10 cellular contexts compared by ENCODE assay signal in the genomic region with DNA sequence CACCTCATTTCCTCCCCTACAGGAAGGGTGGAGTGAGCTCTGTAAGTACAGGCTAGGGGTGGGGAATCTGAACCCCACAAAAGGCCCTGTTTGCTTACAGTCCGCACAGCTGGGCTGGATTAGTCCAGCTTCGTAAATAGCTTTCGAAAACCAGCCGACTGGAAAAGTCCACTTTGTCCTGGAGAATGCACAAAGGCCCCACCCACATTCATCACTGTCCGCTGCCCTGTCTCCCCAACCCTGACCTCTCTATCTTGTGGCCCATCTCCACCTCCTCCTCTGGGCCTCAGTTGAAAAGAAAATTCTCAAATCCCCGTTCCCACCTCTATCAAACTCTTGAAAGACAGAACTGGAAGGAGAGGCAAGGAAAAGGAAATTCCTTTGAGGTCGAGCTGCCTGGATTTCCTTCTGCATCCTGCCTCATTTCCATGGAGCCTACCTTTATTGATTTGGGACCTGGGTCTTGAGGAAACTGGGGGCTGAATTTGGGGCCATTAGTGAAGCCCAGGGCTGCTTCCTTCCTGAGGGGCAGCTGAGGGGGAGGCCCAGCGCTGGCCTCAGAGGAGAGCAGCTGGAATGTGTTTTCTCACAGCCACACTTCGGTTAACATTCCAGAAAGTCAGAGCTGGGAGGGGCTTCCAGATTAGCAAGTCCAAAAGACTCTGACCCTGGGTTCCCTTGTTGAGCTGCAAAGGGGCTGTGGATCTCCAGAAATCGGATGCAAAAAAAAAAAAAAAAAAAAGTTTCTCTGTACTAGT.
A peak's percentile ranks its signal among the peaks of the same experiment; 100 is the strongest.
DNase-seq lines count a peak whose midpoint lies in the region; ATAC-seq, FAIRE-seq and TF ChIP-seq lines count a peak whose summit lies in the region.
"Had no signal": no experiment of that assay in that cellular context is flagged by ENCODE, and none has a peak within 500 bp of the region (broad histone marks: within the 10 kb centered on the region; RNA-seq: fewer than 3 reads in every experiment).

No MANE protein-coding gene starts in this region.

- H3K9me3 ChIP-seq in Caco-2 (peaks cover 4% of the 10 kb centered on the region), K562 (replicated peaks; ENCODE audit: control insufficient read depth, insufficient read depth, low read depth, low read length) (no peaks in the 10 kb centered on the region), psoas muscle (no peaks in the 10 kb centered on the region)

- CTCF ChIA-PET in Caco-2 (lab: Charles Lee) = interaction anchor here (0.6 to 1.4 kb wide), 7 partner anchors 37 to 1296 kb away, joined by 3 to 6 read pairs (median 4); a partner anchor contains a TSS
- CTCF ChIA-PET in K562 (lab: Yijun Ruan, JAX; ENCODE audit: low intra/inter-chr PET ratio) = no interaction called here

- no peak for TF ChIP-seq POLR2A in K562 (conservative IDR thresholded peaks at IDR 0.05)

- no peak for ATAC-seq in K562
- peak in 3 of 4 donors; percentile 33 to 62 (median 46) for ATAC-seq in psoas muscle
- ATAC-seq in GM19467 (IDR thresholded peaks at IDR 0.05; ENCODE audit: unreplicated experiment) = no peak
- ATAC-seq in HG03378 (IDR thresholded peaks at IDR 0.05; ENCODE audit: unreplicated experiment) = no peak
- no peak for ATAC-seq in HG02798 (IDR thresholded peaks at IDR 0.05; ENCODE audit: poor library complexity, unreplicated experiment)
- ATAC-seq in HG02970 (IDR thresholded peaks at IDR 0.05; ENCODE audit: low FRiP score, unreplicated experiment) = no peak
- ATAC-seq: Panc1 had no signal

- peaks cover 15% of the 10 kb centered on the region for H3K4me1 Mint-ChIP-seq in Caco-2 (ENCODE audit: low read depth, unreplicated experiment)

- FAIRE-seq in K562 (lab: Jason Lieb, UNC) = no peak

- peak overlapping the region in 1 of 2 experiments; percentile 9; a peak in 1 of 4 replicates for H3K9ac ChIP-seq in K562 (ENCODE audit: insufficient read depth in 1 of 2, low read depth in 2 of 2, low read length in 2 of 2)

- POLR2A ChIA-PET in Caco-2 (lab: Charles Lee) (interaction anchor here (0.5 to 0.9 kb wide), 4 partner anchors 90 to 300 kb away, joined by 3 to 8 read pairs (median 3); no protein-coding TSS in a partner anchor), K562 (lab: Yijun Ruan, JAX) (interaction anchor here (0.6 to 0.7 kb wide), 3 partner anchors 19 to 235 kb away, joined by 3 to 4 read pairs (median 3); no protein-coding TSS in a partner anchor)

- peak overlapping the region; percentile 70 for H3K4me3 Mint-ChIP-seq in Caco-2 (ENCODE audit: unreplicated experiment)
- H3K4me3 Mint-ChIP-seq: CD4-positive, alpha-beta T cell had no signal

- H3K27ac ChIP-seq in K562 (ENCODE audit: extremely low read depth, low read depth, low read length) (peak overlapping the region; percentile 30; the same call in 1 of the 3 replicates), psoas muscle (peak overlapping the region; percentile 69)

- H4K20me1 ChIP-seq in K562 (replicated peaks; ENCODE audit: control insufficient read depth, insufficient read depth, low read length) = no peaks in the 10 kb centered on the region

- H3K36me3 ChIP-seq in Caco-2 (ENCODE audit: control insufficient read depth, insufficient read depth, low read length) (no peaks in the 10 kb centered on the region), K562 (ENCODE audit: control insufficient read depth, insufficient read depth, low read length) (no peaks in the 10 kb centered on the region), psoas muscle (ENCODE audit: insufficient read depth in 1 of 2, low read depth in 1 of 2) (no peaks in the 10 kb centered on the region)

- no peaks in the 10 kb centered on the region for H3K9me1 ChIP-seq in K562 (ENCODE audit: control insufficient read depth, insufficient read depth, low read length)

- H3K9me3 Mint-ChIP-seq in Caco-2 (ENCODE audit: unreplicated experiment) = peaks cover 9% of the 10 kb centered on the region
- H3K9me3 Mint-ChIP-seq: CD4-positive, alpha-beta T cell had no signal

- BruUV-seq in Caco-2 (replicated peaks; lab: Mats Ljungman, UMichigan) (no TSS peak), K562 (replicated peaks; lab: Mats Ljungman, UMichigan) (no TSS peak)

- no peaks in the 10 kb centered on the region for H3K36me3 Mint-ChIP-seq in Caco-2 (ENCODE audit: insufficient read depth, unreplicated experiment)

- in situ Hi-C loops in K562 (cut with MboI) = no loop called here

- peak overlapping the region; percentile 95 for H3K27ac Mint-ChIP-seq in Caco-2 (ENCODE audit: unreplicated experiment)
- H3K27ac Mint-ChIP-seq: CD4-positive, alpha-beta T cell had no signal

- H3K27me3 ChIP-seq in Caco-2 (replicated peaks; ENCODE audit: control insufficient read depth, insufficient read depth, low read length) (no peaks in the 10 kb centered on the region), K562 (ENCODE audit: control insufficient read depth in 2 of 2, insufficient read depth in 2 of 2, low read length in 2 of 2) (no peaks in the 10 kb centered on the region; a peak in 1 of 5 replicates), psoas muscle (ENCODE audit: insufficient read depth in 3 of 3, low read length in 2 of 3) (peaks cover 0 to 1% (median 0%) of the 10 kb centered on the region in 3 donors)

- peak overlapping the region; percentile 25; the same call in 1 of the 2 replicates for H3K4me2 ChIP-seq in K562 (ENCODE audit: insufficient read depth, low read length)

- no peak for TF ChIP-seq CTCF in Caco-2 (IDR thresholded peaks at IDR 0.05; ENCODE audit: insufficient read depth in 1 of 2, low read depth in 1 of 2, low read length in 1 of 2, severe bottlenecking in 1 of 2, unreplicated experiment in 1 of 2)
- TF ChIP-seq CTCF in K562 (IDR thresholded peaks at IDR 0.05 in 2 of 3, conservative IDR thresholded peaks at IDR 0.05 in 1 of 3; ENCODE audit: insufficient read depth in 2 of 3, low read depth in 1 of 3, low read length in 3 of 3) = no peak
- no peak for TF ChIP-seq CTCF in psoas muscle (IDR thresholded peaks at IDR 0.05)

- no peaks in the 10 kb centered on the region for H3K79me2 ChIP-seq in K562 (ENCODE audit: control insufficient read depth, insufficient read depth, low read length)

- DNase-seq in Caco-2 (peak; percentile 80 to 88), K562 (ENCODE audit: extremely low read depth in 1 of 4, low spot score in 3 of 4) (no peak), iPS DF 4.7 (ENCODE audit: extremely low read depth, low spot score) (peak; percentile 53), psoas muscle (peak; percentile 40 to 78)
- DNase-seq: CD4-positive, alpha-beta T cell had no signal

- no peak for TF ChIP-seq RAD21 in K562 (CRISPR knock-in tag; conservative IDR thresholded peaks at IDR 0.05 in 1 of 2, IDR thresholded peaks at IDR 0.05 in 1 of 2)

- H3K27me3 Mint-ChIP-seq in Caco-2 (ENCODE audit: insufficient read depth, unreplicated experiment) = no peaks in the 10 kb centered on the region

- intact Hi-C loops in Caco-2 (cut with micrococcal nuclease; ENCODE audit: unreplicated experiment) = loop anchor here (2.0 to 10.0 kb wide), 2 partner anchors 23 to 163 kb away; no protein-coding TSS in a partner anchor
- intact Hi-C loops in K562 (cut with micrococcal nuclease) = loop anchor here (10.0 kb wide), 1 partner anchor 77 kb away; no protein-coding TSS in a partner anchor
- intact Hi-C loops in psoas muscle (cut with DNase I) = loop anchor here (5.0 to 10.0 kb wide), 2 partner anchors 87 to 90 kb away; no protein-coding TSS in a partner anchor

- TF ChIP-seq EP300 in K562 (IDR thresholded peaks at IDR 0.05; ENCODE audit: low read length) = no peak

- H3K4me1 ChIP-seq in Caco-2 (peaks cover 42% of the 10 kb centered on the region), K562 (replicated peaks in 1 of 2; ENCODE audit: control insufficient read depth in 2 of 2, insufficient read depth in 2 of 2, low read length in 2 of 2) (peaks cover 0 to 15% of the 10 kb centered on the region in 2 experiments; a peak in 3 of 5 replicates), psoas muscle (no peaks in the 10 kb centered on the region)

- 22% methylated on average over 10 of the region's 10 CpGs for WGBS in K562 (ENCODE audit: insufficient coverage, low coverage, missing lambda C conversion rate)
- 12 to 22% (median 12%) methylated on average over 10 of the region's 10 CpGs for WGBS in psoas muscle, 3 donors

- H2AFZ ChIP-seq in K562 (ENCODE audit: low read depth, low read length) = peak overlapping the region; percentile 74

- H3K4me3 ChIP-seq in Caco-2 (ENCODE audit: low read depth, low read length) = no peak overlapping the region
- no peak overlapping the region for H3K4me3 ChIP-seq in K562
- H3K4me3 ChIP-seq in psoas muscle = no peak overlapping the region

TF ChIP-seq in K562, 482 proteins besides CTCF, POLR2A, EP300 and RAD21:
- TF ChIP-seq, protein P1, sequence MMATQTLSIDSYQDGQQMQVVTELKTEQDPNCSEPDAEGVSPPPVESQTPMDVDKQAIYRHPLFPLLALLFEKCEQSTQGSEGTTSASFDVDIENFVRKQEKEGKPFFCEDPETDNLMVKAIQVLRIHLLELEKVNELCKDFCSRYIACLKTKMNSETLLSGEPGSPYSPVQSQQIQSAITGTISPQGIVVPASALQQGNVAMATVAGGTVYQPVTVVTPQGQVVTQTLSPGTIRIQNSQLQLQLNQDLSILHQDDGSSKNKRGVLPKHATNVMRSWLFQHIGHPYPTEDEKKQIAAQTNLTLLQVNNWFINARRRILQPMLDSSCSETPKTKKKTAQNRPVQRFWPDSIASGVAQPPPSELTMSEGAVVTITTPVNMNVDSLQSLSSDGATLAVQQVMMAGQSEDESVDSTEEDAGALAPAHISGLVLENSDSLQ (IDR thresholded peaks at IDR 0.05) = peak; percentile 63
- TF ChIP-seq ZC3H8 (IDR thresholded peaks at IDR 0.05) = no peak
TF ChIP-seq in K562: peak in this region for 1.

Comparison
In these comparisons a context has a peak if more than half of its experiments do, and no peak if none do; other contexts are left out.
1. DNase-seq: peak in Caco-2 (2 of 2), iPS DF 4.7 (single experiment) and psoas muscle (2 of 2); none in K562 (0 of 4).
2. ATAC-seq: peak in psoas muscle (3 of 4); none in K562 (single experiment), GM19467 (single experiment), HG03378 (single experiment), HG02798 (single experiment) and HG02970 (single experiment).